14 cellular contexts compared by ENCODE assay signal in the genomic region with DNA sequence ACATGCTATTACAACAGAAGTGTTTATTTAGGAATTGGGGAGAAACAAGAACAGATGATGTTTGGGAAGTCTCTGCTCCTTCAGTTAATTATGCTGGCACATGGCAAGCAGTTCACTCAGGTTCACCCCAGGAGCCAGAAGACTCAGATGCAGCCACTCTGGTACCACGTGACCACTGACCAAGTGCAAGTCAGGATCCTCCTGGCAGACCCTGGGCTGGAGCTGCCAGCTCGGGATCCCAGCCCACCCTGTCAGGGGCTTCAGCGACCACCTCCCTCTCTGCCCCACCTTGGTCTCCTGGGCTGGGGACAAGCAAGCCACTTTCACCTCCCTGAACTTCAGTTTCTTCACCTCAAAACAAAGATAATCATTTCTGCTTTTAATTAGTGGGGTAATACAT.
"Had no signal": no experiment of that assay in that cellular context is flagged by ENCODE, and none has a peak within 500 bp of the region (broad histone marks: within the 10 kb centered on the region; RNA-seq: fewer than 3 reads in every experiment).

No MANE protein-coding gene starts in this region.

- H3K9me3 ChIP-seq: colonic mucosa, stomach, thoracic aorta, transverse colon had no signal

- H3K27ac ChIP-seq: colonic mucosa, sigmoid colon, skin epidermis, stomach, thoracic aorta, transverse colon had no signal

- H3K4me3 ChIP-seq: colonic mucosa, sigmoid colon, skin epidermis, stomach, thoracic aorta, transverse colon had no signal

- H3K4me3 Mint-ChIP-seq: naive thymus-derived CD4-positive, alpha-beta T cell; nephron progenitor cell had no signal

- H3K27ac Mint-ChIP-seq: naive thymus-derived CD4-positive, alpha-beta T cell; nephron progenitor cell had no signal

- H3K4me1 Mint-ChIP-seq: naive thymus-derived CD4-positive, alpha-beta T cell had no signal

- H3K4me1 ChIP-seq: colonic mucosa, sigmoid colon, stomach, transverse colon had no signal

- H3K27me3 ChIP-seq: colonic mucosa, sigmoid colon, stomach, transverse colon had no signal

- DNase-seq: colonic mucosa; effector CD4-positive, alpha-beta T cell; foreskin melanocyte; hippocampal formation; kidney glomerular epithelial cell; naive thymus-derived CD4-positive, alpha-beta T cell; nephron progenitor cell; sigmoid colon; stimulated activated CD4-positive, alpha-beta T cell treated with anti-CD3 and anti-CD28 coated beads, Interleukin-2, amount 100 ng/mL, for 24 hours; stimulated activated naive CD4-positive, alpha-beta T cell; stomach; transverse colon had no signal

- H3K36me3 Mint-ChIP-seq: naive thymus-derived CD4-positive, alpha-beta T cell had no signal

- H3K36me3 ChIP-seq: colonic mucosa, sigmoid colon, stomach, thoracic aorta, transverse colon had no signal

- ATAC-seq: naive thymus-derived CD4-positive, alpha-beta T cell had no signal
